1 cellular context compared by ENCODE assay signal in genomic region chr6:11975353-11975977, GRCh38.
A peak's percentile ranks its signal among the peaks of the same experiment; 100 is the strongest.
TF ChIP-seq lines count a peak whose summit lies in the region.

No MANE protein-coding gene starts in this region.

TF ChIP-seq in K562, 482 proteins besides CTCF, POLR2A, EP300 and RAD21 (continued from another document and continues in another):
- TF ChIP-seq, protein P1, sequence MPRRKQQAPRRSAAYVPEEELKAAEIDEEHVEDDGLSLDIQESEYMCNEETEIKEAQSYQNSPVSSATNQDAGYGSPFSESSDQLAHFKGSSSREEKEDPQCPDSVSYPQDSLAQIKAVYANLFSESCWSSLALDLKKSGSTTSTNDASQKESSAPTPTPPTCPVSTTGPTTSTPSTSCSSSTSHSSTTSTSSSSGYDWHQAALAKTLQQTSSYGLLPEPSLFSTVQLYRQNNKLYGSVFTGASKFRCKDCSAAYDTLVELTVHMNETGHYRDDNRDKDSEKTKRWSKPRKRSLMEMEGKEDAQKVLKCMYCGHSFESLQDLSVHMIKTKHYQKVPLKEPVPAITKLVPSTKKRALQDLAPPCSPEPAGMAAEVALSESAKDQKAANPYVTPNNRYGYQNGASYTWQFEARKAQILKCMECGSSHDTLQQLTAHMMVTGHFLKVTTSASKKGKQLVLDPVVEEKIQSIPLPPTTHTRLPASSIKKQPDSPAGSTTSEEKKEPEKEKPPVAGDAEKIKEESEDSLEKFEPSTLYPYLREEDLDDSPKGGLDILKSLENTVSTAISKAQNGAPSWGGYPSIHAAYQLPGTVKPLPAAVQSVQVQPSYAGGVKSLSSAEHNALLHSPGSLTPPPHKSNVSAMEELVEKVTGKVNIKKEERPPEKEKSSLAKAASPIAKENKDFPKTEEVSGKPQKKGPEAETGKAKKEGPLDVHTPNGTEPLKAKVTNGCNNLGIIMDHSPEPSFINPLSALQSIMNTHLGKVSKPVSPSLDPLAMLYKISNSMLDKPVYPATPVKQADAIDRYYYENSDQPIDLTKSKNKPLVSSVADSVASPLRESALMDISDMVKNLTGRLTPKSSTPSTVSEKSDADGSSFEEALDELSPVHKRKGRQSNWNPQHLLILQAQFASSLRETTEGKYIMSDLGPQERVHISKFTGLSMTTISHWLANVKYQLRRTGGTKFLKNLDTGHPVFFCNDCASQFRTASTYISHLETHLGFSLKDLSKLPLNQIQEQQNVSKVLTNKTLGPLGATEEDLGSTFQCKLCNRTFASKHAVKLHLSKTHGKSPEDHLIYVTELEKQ (CRISPR knock-in tag; IDR thresholded peaks at IDR 0.05), result no peak
- TF ChIP-seq CBX3 (IDR thresholded peaks at IDR 0.05; ENCODE audit: borderline replicate concordance in 1 of 2, low read length in 2 of 2) (peak in 1 of 2 experiments; percentile 78; a peak in 1 of 3 replicates), MYNN (IDR thresholded peaks at IDR 0.05) (no peak), MYNN (CRISPR knock-in tag; IDR thresholded peaks at IDR 0.05) (no peak), THAP7 (CRISPR knock-in tag; IDR thresholded peaks at IDR 0.05) (no peak), SIN3A (IDR thresholded peaks at IDR 0.05; ENCODE audit: borderline replicate concordance in 2 of 2, control insufficient read depth in 1 of 2, low read depth in 2 of 2, low read length in 2 of 2) (no peak), MYBL2 (IDR thresholded peaks at IDR 0.05; ENCODE audit: low read depth) (no peak), MYBL2 (CRISPR knock-in tag; IDR thresholded peaks at IDR 0.05; ENCODE audit: borderline replicate concordance) (no peak), XRCC4 (IDR thresholded peaks at IDR 0.05; ENCODE audit: extremely low read depth, insufficient read depth, insufficient read length) (no peak), E2F8 (IDR thresholded peaks at IDR 0.05; ENCODE audit: low read depth, partially characterized antibody) (no peak), EP400 (IDR thresholded peaks at IDR 0.05) (peak; percentile 62; the same call in 1 of the 2 replicates), L3MBTL2 (IDR thresholded peaks at IDR 0.05) (peak; percentile 89), ZNF57 (CRISPR knock-in tag; IDR thresholded peaks at IDR 0.05) (no peak), FOXJ3 (CRISPR knock-in tag; IDR thresholded peaks at IDR 0.05) (no peak), SRF (CRISPR knock-in tag; IDR thresholded peaks at IDR 0.05) (no peak), MED1 (CRISPR knock-in tag; IDR thresholded peaks at IDR 0.05; ENCODE audit: borderline replicate concordance) (no peak), RFX5 (IDR thresholded peaks at IDR 0.05; ENCODE audit: low read depth, low read length) (no peak), HNRNPLL (IDR thresholded peaks at IDR 0.05; ENCODE audit: low read depth, low read length, poor library complexity, severe bottlenecking) (no peak), TRIM28 (IDR thresholded peaks at IDR 0.05) (peak; percentile 40; the same call in 1 of the 2 replicates), BHLHE40 (IDR thresholded peaks at IDR 0.05; ENCODE audit: low read length) (peak; percentile 61; the same call in 1 of the 2 replicates), FUS (optimal IDR thresholded peaks at IDR 0.05; ENCODE audit: low read depth, low read length) (no peak), ZFP1 (CRISPR knock-in tag; IDR thresholded peaks at IDR 0.05) (no peak), SMAD4 (CRISPR knock-in tag; conservative IDR thresholded peaks at IDR 0.05) (peak; percentile 52; the same call in 1 of the 2 replicates), ZNF24 (IDR thresholded peaks at IDR 0.05) (no peak), MYC (IDR thresholded peaks at IDR 0.05; ENCODE audit: low read depth, low read length) (peak; percentile 89), MYC (CRISPR knock-in tag; IDR thresholded peaks at IDR 0.05; ENCODE audit: borderline replicate concordance, low read depth) (no peak), GATAD2B (IDR thresholded peaks at IDR 0.05; ENCODE audit: borderline replicate concordance) (no peak), ZNF644 (tag; IDR thresholded peaks at IDR 0.05; ENCODE audit: low read depth) (no peak), E2F5 (CRISPR knock-in tag; IDR thresholded peaks at IDR 0.05) (no peak), SRSF1 (IDR thresholded peaks at IDR 0.05; ENCODE audit: low read depth, low read length) (no peak), TCF7 (IDR thresholded peaks at IDR 0.05; ENCODE audit: borderline replicate concordance) (no peak), ZNF41 (CRISPR knock-in tag; conservative IDR thresholded peaks at IDR 0.05) (no peak), TAF1 (IDR thresholded peaks at IDR 0.05; ENCODE audit: control insufficient read depth, extremely low read depth, insufficient read depth, low read length, severe bottlenecking) (no peak), POU5F1 (IDR thresholded peaks at IDR 0.05; ENCODE audit: borderline replicate concordance, low read depth, low read length, partially characterized antibody) (no peak), SMAD2 (IDR thresholded peaks at IDR 0.05; ENCODE audit: low read depth, low read length) (no peak), ZNF830 (CRISPR knock-in tag; IDR thresholded peaks at IDR 0.05) (no peak), RBM17 (IDR thresholded peaks at IDR 0.05; ENCODE audit: borderline replicate concordance, low read depth, low read length) (no peak), ZNF785 (CRISPR knock-in tag; IDR thresholded peaks at IDR 0.05) (no peak), SAP30 (IDR thresholded peaks at IDR 0.05; ENCODE audit: borderline replicate concordance, insufficient read depth, low read depth, low read length, poor library complexity, severe bottlenecking) (no peak), KAT2B (IDR thresholded peaks at IDR 0.05; ENCODE audit: low read depth, low read length) (no peak), CBX8 (IDR thresholded peaks at IDR 0.05; ENCODE audit: borderline replicate concordance, extremely low read depth, low read depth, low read length, poor library complexity, severe bottlenecking) (no peak), ZNF12 (CRISPR knock-in tag; IDR thresholded peaks at IDR 0.05) (no peak), BCL6 (CRISPR knock-in tag; IDR thresholded peaks at IDR 0.05) (no peak), FOXJ2 (tag; IDR thresholded peaks at IDR 0.05) (no peak), DNMT1 (IDR thresholded peaks at IDR 0.05) (no peak), MCM2 (IDR thresholded peaks at IDR 0.05; ENCODE audit: low read depth) (no peak), ZNF668 (CRISPR knock-in tag; IDR thresholded peaks at IDR 0.05) (no peak), ATF6 (CRISPR knock-in tag; IDR thresholded peaks at IDR 0.05) (no peak)
- TF ChIP-seq, protein P2, sequence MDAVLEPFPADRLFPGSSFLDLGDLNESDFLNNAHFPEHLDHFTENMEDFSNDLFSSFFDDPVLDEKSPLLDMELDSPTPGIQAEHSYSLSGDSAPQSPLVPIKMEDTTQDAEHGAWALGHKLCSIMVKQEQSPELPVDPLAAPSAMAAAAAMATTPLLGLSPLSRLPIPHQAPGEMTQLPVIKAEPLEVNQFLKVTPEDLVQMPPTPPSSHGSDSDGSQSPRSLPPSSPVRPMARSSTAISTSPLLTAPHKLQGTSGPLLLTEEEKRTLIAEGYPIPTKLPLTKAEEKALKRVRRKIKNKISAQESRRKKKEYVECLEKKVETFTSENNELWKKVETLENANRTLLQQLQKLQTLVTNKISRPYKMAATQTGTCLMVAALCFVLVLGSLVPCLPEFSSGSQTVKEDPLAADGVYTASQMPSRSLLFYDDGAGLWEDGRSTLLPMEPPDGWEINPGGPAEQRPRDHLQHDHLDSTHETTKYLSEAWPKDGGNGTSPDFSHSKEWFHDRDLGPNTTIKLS (IDR thresholded peaks at IDR 0.05; ENCODE audit: borderline replicate concordance, low read depth), result no peak
- TF ChIP-seq, protein P3, sequence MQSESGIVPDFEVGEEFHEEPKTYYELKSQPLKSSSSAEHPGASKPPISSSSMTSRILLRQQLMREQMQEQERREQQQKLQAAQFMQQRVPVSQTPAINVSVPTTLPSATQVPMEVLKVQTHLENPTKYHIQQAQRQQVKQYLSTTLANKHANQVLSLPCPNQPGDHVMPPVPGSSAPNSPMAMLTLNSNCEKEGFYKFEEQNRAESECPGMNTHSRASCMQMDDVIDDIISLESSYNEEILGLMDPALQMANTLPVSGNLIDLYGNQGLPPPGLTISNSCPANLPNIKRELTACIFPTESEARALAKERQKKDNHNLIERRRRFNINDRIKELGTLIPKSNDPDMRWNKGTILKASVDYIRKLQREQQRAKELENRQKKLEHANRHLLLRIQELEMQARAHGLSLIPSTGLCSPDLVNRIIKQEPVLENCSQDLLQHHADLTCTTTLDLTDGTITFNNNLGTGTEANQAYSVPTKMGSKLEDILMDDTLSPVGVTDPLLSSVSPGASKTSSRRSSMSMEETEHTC (IDR thresholded peaks at IDR 0.05), result 0 out of 2 replicates have a peak, but pooled peaks have one; percentile 17
- TF ChIP-seq, protein P4, sequence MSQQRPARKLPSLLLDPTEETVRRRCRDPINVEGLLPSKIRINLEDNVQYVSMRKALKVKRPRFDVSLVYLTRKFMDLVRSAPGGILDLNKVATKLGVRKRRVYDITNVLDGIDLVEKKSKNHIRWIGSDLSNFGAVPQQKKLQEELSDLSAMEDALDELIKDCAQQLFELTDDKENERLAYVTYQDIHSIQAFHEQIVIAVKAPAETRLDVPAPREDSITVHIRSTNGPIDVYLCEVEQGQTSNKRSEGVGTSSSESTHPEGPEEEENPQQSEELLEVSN (IDR thresholded peaks at IDR 0.05; ENCODE audit: borderline replicate concordance in 1 of 2, extremely low read depth in 1 of 2, insufficient read depth in 1 of 2, insufficient read length in 1 of 2, low read depth in 1 of 2, low read length in 1 of 2, poor library complexity in 1 of 2, severe bottlenecking in 1 of 2), result no peak
- TF ChIP-seq, protein P5, sequence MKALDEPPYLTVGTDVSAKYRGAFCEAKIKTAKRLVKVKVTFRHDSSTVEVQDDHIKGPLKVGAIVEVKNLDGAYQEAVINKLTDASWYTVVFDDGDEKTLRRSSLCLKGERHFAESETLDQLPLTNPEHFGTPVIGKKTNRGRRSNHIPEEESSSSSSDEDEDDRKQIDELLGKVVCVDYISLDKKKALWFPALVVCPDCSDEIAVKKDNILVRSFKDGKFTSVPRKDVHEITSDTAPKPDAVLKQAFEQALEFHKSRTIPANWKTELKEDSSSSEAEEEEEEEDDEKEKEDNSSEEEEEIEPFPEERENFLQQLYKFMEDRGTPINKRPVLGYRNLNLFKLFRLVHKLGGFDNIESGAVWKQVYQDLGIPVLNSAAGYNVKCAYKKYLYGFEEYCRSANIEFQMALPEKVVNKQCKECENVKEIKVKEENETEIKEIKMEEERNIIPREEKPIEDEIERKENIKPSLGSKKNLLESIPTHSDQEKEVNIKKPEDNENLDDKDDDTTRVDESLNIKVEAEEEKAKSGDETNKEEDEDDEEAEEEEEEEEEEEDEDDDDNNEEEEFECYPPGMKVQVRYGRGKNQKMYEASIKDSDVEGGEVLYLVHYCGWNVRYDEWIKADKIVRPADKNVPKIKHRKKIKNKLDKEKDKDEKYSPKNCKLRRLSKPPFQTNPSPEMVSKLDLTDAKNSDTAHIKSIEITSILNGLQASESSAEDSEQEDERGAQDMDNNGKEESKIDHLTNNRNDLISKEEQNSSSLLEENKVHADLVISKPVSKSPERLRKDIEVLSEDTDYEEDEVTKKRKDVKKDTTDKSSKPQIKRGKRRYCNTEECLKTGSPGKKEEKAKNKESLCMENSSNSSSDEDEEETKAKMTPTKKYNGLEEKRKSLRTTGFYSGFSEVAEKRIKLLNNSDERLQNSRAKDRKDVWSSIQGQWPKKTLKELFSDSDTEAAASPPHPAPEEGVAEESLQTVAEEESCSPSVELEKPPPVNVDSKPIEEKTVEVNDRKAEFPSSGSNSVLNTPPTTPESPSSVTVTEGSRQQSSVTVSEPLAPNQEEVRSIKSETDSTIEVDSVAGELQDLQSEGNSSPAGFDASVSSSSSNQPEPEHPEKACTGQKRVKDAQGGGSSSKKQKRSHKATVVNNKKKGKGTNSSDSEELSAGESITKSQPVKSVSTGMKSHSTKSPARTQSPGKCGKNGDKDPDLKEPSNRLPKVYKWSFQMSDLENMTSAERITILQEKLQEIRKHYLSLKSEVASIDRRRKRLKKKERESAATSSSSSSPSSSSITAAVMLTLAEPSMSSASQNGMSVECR (CRISPR knock-in tag; IDR thresholded peaks at IDR 0.05), result no peak
